ENCODE assay signal across 9 cellular contexts in genomic region chr10:61750943-61751471, GRCh38.
DNase-seq lines count a peak whose midpoint lies in the region; ATAC-seq and TF ChIP-seq lines count a peak whose summit lies in the region.
"Had no signal": no experiment of that assay in that cellular context is flagged by ENCODE, and none has a peak within 500 bp of the region (broad histone marks: within the 10 kb centered on the region; RNA-seq: fewer than 3 reads in every experiment).

No MANE protein-coding gene starts in this region.

- peaks cover 16% of the 10 kb centered on the region for H3K4me1 Mint-ChIP-seq in activated T-helper 17 cell treated with anti-CD3 and anti-CD28 coated beads, Interleukin-2, amount 50 U/mL, for 72 hours

- H3K27me3 ChIP-seq in Peyer's patch (no peaks in the 10 kb centered on the region), rectal smooth muscle tissue (ENCODE audit: control insufficient read depth, insufficient read depth, low read length) (no peaks in the 10 kb centered on the region)

- peaks cover 0 to 26% (median 3%) of the 10 kb centered on the region in 4 donors for H3K4me1 ChIP-seq in Peyer's patch
- peaks cover 2% of the 10 kb centered on the region for H3K4me1 ChIP-seq in rectal smooth muscle tissue (ENCODE audit: control insufficient read depth, insufficient read depth, low read length)

- peak overlapping the region; percentile 58 for H3K4me3 Mint-ChIP-seq in activated T-helper 17 cell treated with anti-CD3 and anti-CD28 coated beads, Interleukin-2, amount 50 U/mL, for 72 hours
- H3K4me3 Mint-ChIP-seq: dendritic cell treated with granulocyte-macrophage colony-stimulating factor and Interleukin-4, amounts not matched to agents 40 ng/mL and 50 ng/mL, for 4 days had no signal

- H3K36me3 Mint-ChIP-seq in activated T-helper 17 cell treated with anti-CD3 and anti-CD28 coated beads, Interleukin-2, amount 50 U/mL, for 72 hours (ENCODE audit: low read depth): no peaks in the 10 kb centered on the region

- H3K36me3 ChIP-seq in Peyer's patch: no peaks in the 10 kb centered on the region
- H3K36me3 ChIP-seq in rectal smooth muscle tissue (ENCODE audit: control insufficient read depth, insufficient read depth, low read length): no peaks in the 10 kb centered on the region

- DNase-seq in COLO668 (lab: John Stamatoyannopoulos, UW; ENCODE audit: unreplicated experiment) (peak; percentile 32), Peyer's patch (peak; percentile 79 to 94 (median 88)), germinal center (ENCODE audit: low spot score) (peak; percentile 71), GOT3 (lab: John Stamatoyannopoulos, UW) (no peak)

- no peak overlapping the region for H3K4me3 ChIP-seq in Peyer's patch
- H3K4me3 ChIP-seq in rectal smooth muscle tissue (ENCODE audit: low read length): no peak overlapping the region

- no peaks in the 10 kb centered on the region for H3K9me3 ChIP-seq in Peyer's patch

- no peaks in the 10 kb centered on the region for H3K27me3 Mint-ChIP-seq in activated T-helper 17 cell treated with anti-CD3 and anti-CD28 coated beads, Interleukin-2, amount 50 U/mL, for 72 hours
- H3K27me3 Mint-ChIP-seq: dendritic cell treated with granulocyte-macrophage colony-stimulating factor and Interleukin-4, amounts not matched to agents 40 ng/mL and 50 ng/mL, for 4 days had no signal

- H3K9ac ChIP-seq in rectal smooth muscle tissue (ENCODE audit: low read length): no peak overlapping the region

- H3K27ac ChIP-seq in Peyer's patch (peak overlapping the region; percentile 13 to 55 (median 32)), rectal smooth muscle tissue (ENCODE audit: low read depth, low read length) (peak overlapping the region; percentile 30)

- TF ChIP-seq POLR2A in Peyer's patch (IDR thresholded peaks at IDR 0.05): no peak

- ATAC-seq in GM19351 (IDR thresholded peaks at IDR 0.05; ENCODE audit: unreplicated experiment) (peak; percentile 93), HG03432 (IDR thresholded peaks at IDR 0.05; ENCODE audit: unreplicated experiment) (peak; percentile 83)
- ATAC-seq in activated T-helper 17 cell treated with anti-CD3 and anti-CD28 coated beads, Interleukin-2, amount 50 U/mL, for 72 hours (replicated peaks): peak; percentile 89

- no peaks in the 10 kb centered on the region for H3K9me3 Mint-ChIP-seq in activated T-helper 17 cell treated with anti-CD3 and anti-CD28 coated beads, Interleukin-2, amount 50 U/mL, for 72 hours
- H3K9me3 Mint-ChIP-seq: dendritic cell treated with granulocyte-macrophage colony-stimulating factor and Interleukin-4, amounts not matched to agents 40 ng/mL and 50 ng/mL, for 4 days had no signal

- TF ChIP-seq CTCF in Peyer's patch (IDR thresholded peaks at IDR 0.05): peak; percentile 59 to 88 (median 77)

- H3K27ac Mint-ChIP-seq in activated T-helper 17 cell treated with anti-CD3 and anti-CD28 coated beads, Interleukin-2, amount 50 U/mL, for 72 hours: peak overlapping the region; percentile 73
- H3K27ac Mint-ChIP-seq: dendritic cell treated with granulocyte-macrophage colony-stimulating factor and Interleukin-4, amounts not matched to agents 40 ng/mL and 50 ng/mL, for 4 days had no signal
